Comparison of ENCODE assay signal across 37 cellular contexts in genomic region chr12:14532152-14532551, GRCh38. TPM values are rescaled to one million over a fixed set of nuclear protein-coding genes. Genes with fewer than 3 reads are reported as not detected.
"Had no signal": no experiment of that assay in that cellular context is flagged by ENCODE, and none has a peak within 500 bp of the region (broad histone marks: within the 10 kb centered on the region; RNA-seq: fewer than 3 reads in every experiment).

No MANE protein-coding gene starts in this region.

- DNase-seq: activated B cell treated with CpG ODN at 0.5 μM for 24 hours; activated CD4-positive, alpha-beta memory T cell treated with anti-CD3 and anti-CD28 coated beads for 36 hours; activated CD4-positive, alpha-beta T cell treated with anti-CD3 and anti-CD28 coated beads for 48 hours; activated CD8-positive, alpha-beta memory T cell treated with anti-CD3 and anti-CD28 coated beads, Interleukin-2, amount 10 ng/mL, durations not matched to agents 7 days and 5 days; activated CD8-positive, alpha-beta memory T cell treated with anti-CD3 and anti-CD28 coated beads, Interleukin-2, amount 50 U/mL, for 4 hours; activated CD8-positive, alpha-beta T cell treated with anti-CD3 and anti-CD28 coated beads, Interleukin-2, amount 10 ng/mL, durations not matched to agents 7 days and 5 days; activated effector memory CD4-positive, alpha-beta T cell treated with anti-CD3 and anti-CD28 coated beads, Interleukin-2, amount 50 U/mL, for 16 hours; activated naive CD4-positive, alpha-beta T cell treated with anti-CD3 and anti-CD28 coated beads for 36 hours; activated naive CD8-positive, alpha-beta T cell treated with anti-CD3 and anti-CD28 coated beads for 36 hours; activated naive CD8-positive, alpha-beta T cell treated with anti-CD3 and anti-CD28 coated beads, Interleukin-2, amount 50 U/mL, for 24 hours; activated T-cell treated with anti-CD3 and anti-CD28 coated beads, Interleukin-2, amount 50 U/mL, for 1 hour; activated T-cell treated with anti-CD3 and anti-CD28 coated beads, Interleukin-2, amount 50 U/mL, for 48 hours; adrenal gland; amygdala; aorta; cortex of kidney; dermis blood vessel endothelial cell; effector CD4-positive, alpha-beta T cell; effector memory CD8-positive, alpha-beta T cell; foreskin fibroblast; T-helper 1 cell; T-helper 17 cell; T1000; WERI-Rb-1 had no signal

- H3K4me1 Mint-ChIP-seq: activated B cell treated with CpG ODN at 0.5 μM for 24 hours; activated CD8-positive, alpha-beta memory T cell treated with anti-CD3 and anti-CD28 coated beads, Interleukin-2, amount 10 ng/mL, durations not matched to agents 7 days and 5 days; activated naive CD4-positive, alpha-beta T cell treated with anti-CD3 and anti-CD28 coated beads, Interleukin-2, amount 50 U/mL, for 24 hours; activated naive CD8-positive, alpha-beta T cell treated with anti-CD3 and anti-CD28 coated beads for 36 hours; activated naive CD8-positive, alpha-beta T cell treated with anti-CD3 and anti-CD28 coated beads, Interleukin-2, amount 50 U/mL, for 24 hours; brain; central memory CD8-positive, alpha-beta T cell; T-helper 17 cell had no signal

- ATAC-seq: activated CD4-positive, CD25-positive, alpha-beta regulatory T cell treated with anti-CD3 and anti-CD28 coated beads, Interleukin-2, amount 50 U/mL, for 24 hours; activated CD8-positive, alpha-beta memory T cell treated with anti-CD3 and anti-CD28 coated beads, Interleukin-2, amount 10 ng/mL, durations not matched to agents 7 days and 5 days; activated CD8-positive, alpha-beta T cell treated with anti-CD3 and anti-CD28 coated beads, Interleukin-2, amount 10 ng/mL, durations not matched to agents 7 days and 5 days; activated naive CD8-positive, alpha-beta T cell treated with anti-CD3 and anti-CD28 coated beads, Interleukin-2, amount 50 U/mL, for 24 hours; effector memory CD8-positive, alpha-beta T cell; T-helper 17 cell had no signal

- FAIRE-seq: colon, endometrium, endothelial cell of umbilical vein, frontal cortex had no signal

- H3K9me3 ChIP-seq: adrenal gland, breast epithelium had no signal

- H3K36me3 ChIP-seq: adrenal gland, breast epithelium, WERI-Rb-1 had no signal

- H3K27ac ChIP-seq: adrenal gland, breast epithelium, epithelial cell of prostate, WERI-Rb-1 had no signal

- H3K4me3 Mint-ChIP-seq: activated B cell treated with CpG ODN at 0.5 μM for 24 hours; activated CD4-positive, alpha-beta memory T cell treated with anti-CD3 and anti-CD28 coated beads for 36 hours; activated CD8-positive, alpha-beta memory T cell treated with anti-CD3 and anti-CD28 coated beads, Interleukin-2, amount 10 ng/mL, durations not matched to agents 7 days and 5 days; activated CD8-positive, alpha-beta T cell treated with anti-CD3 and anti-CD28 coated beads, Interleukin-2, amount 10 ng/mL, durations not matched to agents 7 days and 5 days; activated naive CD4-positive, alpha-beta T cell treated with anti-CD3 and anti-CD28 coated beads for 36 hours; activated naive CD4-positive, alpha-beta T cell treated with anti-CD3 and anti-CD28 coated beads, Interleukin-2, amount 50 U/mL, for 24 hours; activated naive CD8-positive, alpha-beta T cell treated with anti-CD3 and anti-CD28 coated beads for 36 hours; activated naive CD8-positive, alpha-beta T cell treated with anti-CD3 and anti-CD28 coated beads, Interleukin-2, amount 50 U/mL, for 24 hours; activated T-helper 1 cell treated with anti-CD3 and anti-CD28 coated beads, Interleukin-12 subunit alpha, Interleukin-12 subunit beta, Interleukin-2, Interleukin-4 antibody, amounts not matched to agents 30 ng/mL and 10 ng/mL and 1 ng/mL, durations not matched to agents 14 hours and 24 hours and 36 hours; brain; central memory CD8-positive, alpha-beta T cell; effector memory CD8-positive, alpha-beta T cell; T-helper 17 cell; T-helper 2 cell treated with Interferon-gamma antibody and Interleukin-4, amounts not matched to agents 5 μg/mL and 100 μg/mL, for 36 hours had no signal

- H3K27me3 ChIP-seq: adrenal gland, breast epithelium had no signal

- H3K27ac Mint-ChIP-seq: activated B cell treated with CpG ODN at 0.5 μM for 24 hours; activated CD4-positive, alpha-beta memory T cell treated with anti-CD3 and anti-CD28 coated beads for 36 hours; activated CD8-positive, alpha-beta memory T cell treated with anti-CD3 and anti-CD28 coated beads, Interleukin-2, amount 10 ng/mL, durations not matched to agents 7 days and 5 days; activated CD8-positive, alpha-beta T cell treated with anti-CD3 and anti-CD28 coated beads, Interleukin-2, amount 10 ng/mL, durations not matched to agents 7 days and 5 days; activated naive CD4-positive, alpha-beta T cell treated with anti-CD3 and anti-CD28 coated beads for 36 hours; activated naive CD4-positive, alpha-beta T cell treated with anti-CD3 and anti-CD28 coated beads, Interleukin-2, amount 50 U/mL, for 24 hours; activated naive CD8-positive, alpha-beta T cell treated with anti-CD3 and anti-CD28 coated beads for 36 hours; activated naive CD8-positive, alpha-beta T cell treated with anti-CD3 and anti-CD28 coated beads, Interleukin-2, amount 50 U/mL, for 24 hours; activated T-helper 1 cell treated with anti-CD3 and anti-CD28 coated beads, Interleukin-12 subunit alpha, Interleukin-12 subunit beta, Interleukin-2, Interleukin-4 antibody, amounts not matched to agents 30 ng/mL and 10 ng/mL and 1 ng/mL, durations not matched to agents 14 hours and 24 hours and 36 hours; activated T-helper 2 cell treated with anti-CD3 and anti-CD28 coated beads, Interferon-gamma antibody, Interleukin-2, Interleukin-4, amounts not matched to agents 10 μg/mL and 5 μg/mL and 100 μg/mL, durations not matched to agents 14 hours and 24 hours and 36 hours; brain; effector memory CD8-positive, alpha-beta T cell; T-helper 17 cell; T-helper 2 cell treated with Interferon-gamma antibody and Interleukin-4, amounts not matched to agents 5 μg/mL and 100 μg/mL, for 36 hours had no signal

- H3K27me3 Mint-ChIP-seq: activated B cell treated with CpG ODN at 0.5 μM for 24 hours; activated CD4-positive, alpha-beta memory T cell treated with anti-CD3 and anti-CD28 coated beads for 36 hours; activated naive CD8-positive, alpha-beta T cell treated with anti-CD3 and anti-CD28 coated beads for 36 hours; activated naive CD8-positive, alpha-beta T cell treated with anti-CD3 and anti-CD28 coated beads, Interleukin-2, amount 50 U/mL, for 24 hours; brain; central memory CD8-positive, alpha-beta T cell; effector memory CD8-positive, alpha-beta T cell had no signal

- H3K4me1 ChIP-seq: adrenal gland, breast epithelium had no signal

- H3K36me3 Mint-ChIP-seq: activated CD4-positive, alpha-beta memory T cell treated with anti-CD3 and anti-CD28 coated beads for 36 hours; activated CD8-positive, alpha-beta memory T cell treated with anti-CD3 and anti-CD28 coated beads, Interleukin-2, amount 10 ng/mL, durations not matched to agents 7 days and 5 days; activated naive CD4-positive, alpha-beta T cell treated with anti-CD3 and anti-CD28 coated beads, Interleukin-2, amount 50 U/mL, for 24 hours; activated naive CD8-positive, alpha-beta T cell treated with anti-CD3 and anti-CD28 coated beads for 36 hours; brain had no signal

- H3K4me3 ChIP-seq: adrenal gland, breast epithelium had no signal

- H3K9me3 Mint-ChIP-seq: activated B cell treated with CpG ODN at 0.5 μM for 24 hours; activated CD4-positive, alpha-beta memory T cell treated with anti-CD3 and anti-CD28 coated beads for 36 hours; activated naive CD4-positive, alpha-beta T cell treated with anti-CD3 and anti-CD28 coated beads for 36 hours; activated naive CD8-positive, alpha-beta T cell treated with anti-CD3 and anti-CD28 coated beads for 36 hours; activated naive CD8-positive, alpha-beta T cell treated with anti-CD3 and anti-CD28 coated beads, Interleukin-2, amount 50 U/mL, for 24 hours; activated T-helper 1 cell treated with anti-CD3 and anti-CD28 coated beads, Interleukin-12 subunit alpha, Interleukin-12 subunit beta, Interleukin-2, Interleukin-4 antibody, amounts not matched to agents 30 ng/mL and 10 ng/mL and 1 ng/mL, durations not matched to agents 14 hours and 24 hours and 36 hours; activated T-helper 2 cell treated with anti-CD3 and anti-CD28 coated beads, Interferon-gamma antibody, Interleukin-2, Interleukin-4, amounts not matched to agents 10 μg/mL and 5 μg/mL and 100 μg/mL, durations not matched to agents 14 hours and 24 hours and 36 hours; central memory CD8-positive, alpha-beta T cell; effector memory CD8-positive, alpha-beta T cell; T-helper 2 cell treated with Interferon-gamma antibody and Interleukin-4, amounts not matched to agents 5 μg/mL and 100 μg/mL, for 36 hours had no signal

RNA-seq across cellular contexts. Expression of gene PLBD1, which starts 35.5 kb away (rescaled TPM):
- total RNA-seq: activated CD4-positive, alpha-beta memory T cell treated with anti-CD3 and anti-CD28 coated beads for 36 hours; activated CD8-positive, alpha-beta memory T cell treated with anti-CD3 and anti-CD28 coated beads, Interleukin-2, amount 10 ng/mL, durations not matched to agents 7 days and 5 days; activated CD8-positive, alpha-beta T cell treated with anti-CD3 and anti-CD28 coated beads, Interleukin-2, amount 10 ng/mL, durations not matched to agents 7 days and 5 days; activated naive CD4-positive, alpha-beta T cell treated with anti-CD3 and anti-CD28 coated beads for 36 hours; activated T-helper 1 cell treated with anti-CD3 and anti-CD28 coated beads, Interleukin-12 subunit alpha, Interleukin-12 subunit beta, Interleukin-2, Interleukin-4 antibody, amounts not matched to agents 30 ng/mL and 10 ng/mL and 1 ng/mL, durations not matched to agents 14 hours and 24 hours and 36 hours; activated T-helper 2 cell treated with anti-CD3 and anti-CD28 coated beads, Interferon-gamma antibody, Interleukin-2, Interleukin-4, amounts not matched to agents 10 μg/mL and 5 μg/mL and 100 μg/mL, durations not matched to agents 14 hours and 24 hours and 36 hours; endothelial cell of umbilical vein had no signal
